Comparison of ENCODE assay signal across 8 cellular contexts in genomic region chr9:10653-11053, GRCh38. TPM values are rescaled to one million over a fixed set of nuclear protein-coding genes. Genes with fewer than 3 reads are reported as not detected.
DNase-seq lines count a peak whose midpoint lies in the region; ATAC-seq and TF ChIP-seq lines count a peak whose summit lies in the region.
"Not testable (repeated sequence)": the region's sequence is repeated elsewhere in the genome, so short reads cannot be mapped to it uniquely, and the experiment has no call there.

No MANE protein-coding gene starts in this region.

- not testable (repeated sequence) for TF ChIP-seq CTCF in BE2C (IDR thresholded peaks at IDR 0.05; ENCODE audit: low read depth, low read length); HCT116 (IDR thresholded peaks at IDR 0.05 in 2 of 3, conservative IDR thresholded peaks at IDR 0.05 in 1 of 3; ENCODE audit: borderline replicate concordance in 1 of 3, insufficient read depth in 1 of 3, low read depth in 2 of 3, low read length in 2 of 3); WERI-Rb-1 (IDR thresholded peaks at IDR 0.05; ENCODE audit: low read depth, low read length); epithelial cell of esophagus (IDR thresholded peaks at IDR 0.05; ENCODE audit: insufficient read depth, low read depth, low read length, missing control alignments); ovary (IDR thresholded peaks at IDR 0.05); testis (IDR thresholded peaks at IDR 0.05)

- not testable (repeated sequence) for H3K27me3 ChIP-seq in BE2C; HCT116 (ENCODE audit: insufficient read depth, low read length); WERI-Rb-1 (ENCODE audit: insufficient read depth, low read depth, severe bottlenecking); ovary; testis

- CTCF ChIA-PET in HCT116 (lab: Charles Lee): not testable (repeated sequence)

- H3K9me3 Mint-ChIP-seq in activated naive CD8-positive, alpha-beta T cell treated with anti-CD3 and anti-CD28 coated beads, Interleukin-2, amount 10 ng/mL, durations not matched to agents 7 days and 5 days: not testable (repeated sequence)

- H3K4me1 Mint-ChIP-seq in activated naive CD8-positive, alpha-beta T cell treated with anti-CD3 and anti-CD28 coated beads, Interleukin-2, amount 10 ng/mL, durations not matched to agents 7 days and 5 days: not testable (repeated sequence)

- H3K36me3 Mint-ChIP-seq in activated naive CD8-positive, alpha-beta T cell treated with anti-CD3 and anti-CD28 coated beads, Interleukin-2, amount 10 ng/mL, durations not matched to agents 7 days and 5 days: not testable (repeated sequence)

- intact Hi-C loops in HCT116 (cut with micrococcal nuclease); ovary (cut with DNase I); testis (cut with DNase I; ENCODE audit: low total_unique reads): not testable (repeated sequence)

- H3K4me2 ChIP-seq in HCT116 (ENCODE audit: low read length): not testable (repeated sequence)

- ATAC-seq in HCT116: peak; percentile 34; the same call in 1 of the 2 replicates
- not testable (repeated sequence) for ATAC-seq in activated naive CD8-positive, alpha-beta T cell treated with anti-CD3 and anti-CD28 coated beads, Interleukin-2, amount 10 ng/mL, durations not matched to agents 7 days and 5 days (ENCODE audit: low read depth)

- not testable (repeated sequence) for H3K9me3 ChIP-seq in BE2C; HCT116 (ENCODE audit: control insufficient read depth in 1 of 2, insufficient read depth in 1 of 2, low read depth in 1 of 2, low read length in 2 of 2); WERI-Rb-1 (ENCODE audit: severe bottlenecking); ovary; testis

- not testable (repeated sequence) for H3K9me2 ChIP-seq in HCT116 (ENCODE audit: insufficient read depth)

- not testable (repeated sequence) for H3K27ac ChIP-seq in HCT116 (ENCODE audit: low read depth, low read length); WERI-Rb-1; ovary; testis

- not testable (repeated sequence) for H4K20me1 ChIP-seq in HCT116 (ENCODE audit: insufficient read depth)

- H3K9ac ChIP-seq in HCT116 (ENCODE audit: low read length): not testable (repeated sequence)

- not testable (repeated sequence) for TF ChIP-seq EP300 in ovary (IDR thresholded peaks at IDR 0.05)

- H2AFZ ChIP-seq in HCT116 (ENCODE audit: low read depth, low read length, poor library complexity, severe bottlenecking): not testable (repeated sequence)

- DNase-seq in BE2C (peak; percentile 19), WERI-Rb-1 (peak; percentile 14), epithelial cell of esophagus (ENCODE audit: low read depth) (peak; percentile 21), islet precursor cell (peak; percentile 69), ovary (peak; percentile 18 to 57 (median 39)), testis (peak; percentile 29)
- not testable (repeated sequence) for DNase-seq in HCT116 (ENCODE audit: low read depth, low spot score)
- DNase-seq in activated naive CD8-positive, alpha-beta T cell treated with anti-CD3 and anti-CD28 coated beads, Interleukin-2, amount 10 ng/mL, durations not matched to agents 7 days and 5 days: peak; percentile 33

- POLR2A ChIA-PET in HCT116 (lab: Charles Lee); activated naive CD8-positive, alpha-beta T cell treated with anti-CD3 and anti-CD28 coated beads, Interleukin-2, amount 10 ng/mL, durations not matched to agents 7 days and 5 days (lab: Charles Lee): not testable (repeated sequence)

- RAD21 ChIA-PET in HCT116 (lab: Charles Lee; ENCODE audit: low non-redundant PET in 1 of 2, low total read pairs in 2 of 2, uncharacterized antibody in 2 of 2, unreplicated experiment in 2 of 2): not testable (repeated sequence)

- H3K27ac Mint-ChIP-seq in activated naive CD8-positive, alpha-beta T cell treated with anti-CD3 and anti-CD28 coated beads, Interleukin-2, amount 10 ng/mL, durations not matched to agents 7 days and 5 days: not testable (repeated sequence)

- not testable (repeated sequence) for TF ChIP-seq RAD21 in HCT116 (IDR thresholded peaks at IDR 0.05; ENCODE audit: low read depth)

- not testable (repeated sequence) for BruUV-seq in HCT116 (replicated peaks; lab: Mats Ljungman, UMichigan)

- not testable (repeated sequence) for H3K4me1 ChIP-seq in BE2C; HCT116 (ENCODE audit: control insufficient read depth in 1 of 2, insufficient read depth in 2 of 2, low read length in 2 of 2); ovary (ENCODE audit: insufficient read depth); testis

- TF ChIP-seq POLR2A in HCT116 (IDR thresholded peaks at IDR 0.05; ENCODE audit: borderline replicate concordance, extremely low read depth, insufficient read depth, insufficient read length); ovary (IDR thresholded peaks at IDR 0.05); testis (IDR thresholded peaks at IDR 0.05): not testable (repeated sequence)

- H3K4me3 Mint-ChIP-seq in activated naive CD8-positive, alpha-beta T cell treated with anti-CD3 and anti-CD28 coated beads, Interleukin-2, amount 10 ng/mL, durations not matched to agents 7 days and 5 days: not testable (repeated sequence)

- H3K4me3 ChIP-seq in BE2C (ENCODE audit: low read depth, low read length); HCT116 (replicated peaks in 1 of 2; ENCODE audit: low read depth in 1 of 2, low read length in 2 of 2); WERI-Rb-1 (ENCODE audit: low read depth, low read length); epithelial cell of esophagus (ENCODE audit: low read length); ovary; testis: not testable (repeated sequence)

- WGBS in ovary, 3 donors: 67 to 79% (median 76%) methylated on average over 16 to 41 of the region's 41 CpGs
- WGBS in testis, 2 donors: 56 to 76% methylated on average over 14 to 16 of the region's 41 CpGs

- H3K36me3 ChIP-seq in BE2C; HCT116 (ENCODE audit: control insufficient read depth in 1 of 2, insufficient read depth in 2 of 2, low read length in 2 of 2); WERI-Rb-1; ovary; testis (ENCODE audit: low read depth, missing control alignments): not testable (repeated sequence)

- not testable (repeated sequence) for H3K27me3 Mint-ChIP-seq in activated naive CD8-positive, alpha-beta T cell treated with anti-CD3 and anti-CD28 coated beads, Interleukin-2, amount 10 ng/mL, durations not matched to agents 7 days and 5 days

- not testable (repeated sequence) for H3K79me2 ChIP-seq in HCT116 (ENCODE audit: insufficient read depth, low read length)

RNA-seq across cellular contexts. Expression of gene WASHC1, which starts 18.6 kb away (rescaled TPM):
- 18.7 TPM for polyA plus RNA-seq in BE2C (2012; ENCODE audit: insufficient read depth, insufficient read length, low read depth)
- total RNA-seq in HCT116 (2021; ENCODE audit: unreplicated experiment) (29.6 TPM), ovary (10 to 100 TPM in 5 of 7 donors, 1 to 10 TPM in 2; 5.9 to 25.2 (median 18.5) TPM), testis (10 to 100 TPM in 1 of 2 donors, 1 to 10 TPM in 1; 8.1 to 19.1 TPM)
- 24.7 and 25.5 TPM in 2 replicates for polyA plus RNA-seq in HCT116 (2012)
- 10 to 100 TPM; 26.6 to 27.4 TPM for total RNA-seq in activated naive CD8-positive, alpha-beta T cell treated with anti-CD3 and anti-CD28 coated beads, Interleukin-2, amount 10 ng/mL, durations not matched to agents 7 days and 5 days
- polyA plus RNA-seq in ovary (10 to 100 TPM in 1 of 2 donors, 1 to 10 TPM in 1; 5.5 to 19.4 TPM), testis (ENCODE audit: insufficient read depth, low read depth, low replicate concordance) (37.2 TPM)
